12 cellular contexts compared by ENCODE assay signal in genomic region chr3:170724599-170724998, GRCh38.
DNase-seq lines count a peak whose midpoint lies in the region; ATAC-seq and TF ChIP-seq lines count a peak whose summit lies in the region.
"Had no signal": no experiment of that assay in that cellular context is flagged by ENCODE, and none has a peak within 500 bp of the region (broad histone marks: within the 10 kb centered on the region; RNA-seq: fewer than 3 reads in every experiment).

No MANE protein-coding gene starts in this region.

- CTCF ChIA-PET in activated naive CD4-positive, alpha-beta T cell treated with anti-CD3 and anti-CD28 coated beads for 36 hours (lab: Charles Lee), result no interaction called here

- H3K9me3 Mint-ChIP-seq in activated T-cell treated with anti-CD3 and anti-CD28 coated beads, Interleukin-2, amount 50 U/mL, for 4 hours, result no peaks in the 10 kb centered on the region
- no peaks in the 10 kb centered on the region for H3K9me3 Mint-ChIP-seq in activated naive CD4-positive, alpha-beta T cell treated with anti-CD3 and anti-CD28 coated beads for 36 hours
- H3K9me3 Mint-ChIP-seq: memory B cell had no signal

- H3K27ac Mint-ChIP-seq in activated naive CD4-positive, alpha-beta T cell treated with anti-CD3 and anti-CD28 coated beads for 36 hours, result no peak overlapping the region
- H3K27ac Mint-ChIP-seq: memory B cell had no signal

- H3K36me3 ChIP-seq in mucosa of descending colon (ENCODE audit: low read depth), result no peaks in the 10 kb centered on the region

- peak; percentile 8 for ATAC-seq in mucosa of descending colon
- ATAC-seq in activated T-cell treated with anti-CD3 and anti-CD28 coated beads, Interleukin-2, amount 50 U/mL, for 4 hours, result no peak
- no peak for ATAC-seq in GM19324 (IDR thresholded peaks at IDR 0.05; ENCODE audit: low FRiP score, unreplicated experiment)

- H3K27me3 Mint-ChIP-seq in activated T-cell treated with anti-CD3 and anti-CD28 coated beads, Interleukin-2, amount 50 U/mL, for 4 hours (ENCODE audit: low read depth), result no peaks in the 10 kb centered on the region
- H3K27me3 Mint-ChIP-seq in activated naive CD4-positive, alpha-beta T cell treated with anti-CD3 and anti-CD28 coated beads for 36 hours (ENCODE audit: low read depth), result peaks cover 2% of the 10 kb centered on the region

- intact Hi-C loops in mucosa of descending colon (cut with DNase I, micrococcal nuclease) (no loop called here), posterior vena cava (cut with DNase I) (loop anchor here in 1 of 2 donors (2.0 kb wide), 1 partner anchor 46 kb away; no protein-coding TSS in a partner anchor)
- intact Hi-C loops in activated naive CD4-positive, alpha-beta T cell treated with anti-CD3 and anti-CD28 coated beads for 36 hours (cut with micrococcal nuclease), result no loop called here

- H3K9me3 ChIP-seq in mucosa of descending colon, result no peaks in the 10 kb centered on the region

- no peaks in the 10 kb centered on the region for H3K36me3 Mint-ChIP-seq in activated T-cell treated with anti-CD3 and anti-CD28 coated beads, Interleukin-2, amount 50 U/mL, for 4 hours (ENCODE audit: insufficient read depth)
- H3K36me3 Mint-ChIP-seq in activated naive CD4-positive, alpha-beta T cell treated with anti-CD3 and anti-CD28 coated beads for 36 hours (ENCODE audit: low read depth), result no peaks in the 10 kb centered on the region
- H3K36me3 Mint-ChIP-seq: CD14-positive monocyte, memory B cell had no signal

- no peak overlapping the region for H3K4me3 Mint-ChIP-seq in activated T-cell treated with anti-CD3 and anti-CD28 coated beads, Interleukin-2, amount 50 U/mL, for 4 hours
- H3K4me3 Mint-ChIP-seq in activated naive CD4-positive, alpha-beta T cell treated with anti-CD3 and anti-CD28 coated beads for 36 hours, result no peak overlapping the region
- H3K4me3 Mint-ChIP-seq: CD14-positive monocyte, memory B cell had no signal

- peak; percentile 88 for DNase-seq in AG09309 (ENCODE audit: low read depth)
- peak; percentile 87 for DNase-seq in M059J (ENCODE audit: low read depth)
- DNase-seq in choroid plexus epithelial cell (ENCODE audit: low read depth), result peak; percentile 71
- peak in 1 of 3 donors; percentile 5 for DNase-seq in mucosa of descending colon
- no peak for DNase-seq in activated T-cell treated with anti-CD3 and anti-CD28 coated beads, Interleukin-2, amount 50 U/mL, for 4 hours
- no peak for DNase-seq in activated naive CD4-positive, alpha-beta T cell treated with anti-CD3 and anti-CD28 coated beads for 36 hours
- no peak for DNase-seq in posterior vena cava (ENCODE audit: low spot score)
- DNase-seq: activated T-cell treated with anti-CD3 and anti-CD28 coated beads, Interleukin-2, amount 50 U/mL, for 1 hour; head of caudate nucleus had no signal

- no peaks in the 10 kb centered on the region for H3K4me1 Mint-ChIP-seq in activated T-cell treated with anti-CD3 and anti-CD28 coated beads, Interleukin-2, amount 50 U/mL, for 4 hours (ENCODE audit: low read depth)
- H3K4me1 Mint-ChIP-seq in activated naive CD4-positive, alpha-beta T cell treated with anti-CD3 and anti-CD28 coated beads for 36 hours (ENCODE audit: low read depth), result no peaks in the 10 kb centered on the region
- H3K4me1 Mint-ChIP-seq: memory B cell had no signal

- no peak for TF ChIP-seq CTCF in AG09309 (IDR thresholded peaks at IDR 0.05; ENCODE audit: control insufficient read depth, insufficient read depth, low read depth, low read length, missing control alignments)
- TF ChIP-seq CTCF in choroid plexus epithelial cell (conservative IDR thresholded peaks at IDR 0.05; ENCODE audit: low read depth, low read length), result no peak
- no peak for TF ChIP-seq CTCF in mucosa of descending colon (IDR thresholded peaks at IDR 0.05)

- H3K4me3 ChIP-seq in AG09309 (ENCODE audit: control insufficient read depth, low read depth, low read length) (no peak overlapping the region), choroid plexus epithelial cell (ENCODE audit: low read depth, low read length) (no peak overlapping the region), mucosa of descending colon (no peak overlapping the region)

- no peaks in the 10 kb centered on the region for H3K4me1 ChIP-seq in mucosa of descending colon (ENCODE audit: low read depth)

Comparison
In these comparisons a context has a peak if more than half of its experiments do, and no peak if none do; other contexts are left out.
1. DNase-seq: peak in AG09309 (single experiment), M059J (single experiment) and choroid plexus epithelial cell (single experiment); none in activated T-cell treated with anti-CD3 and anti-CD28 coated beads, Interleukin-2, amount 50 U/mL, for 4 hours (single experiment), activated naive CD4-positive, alpha-beta T cell treated with anti-CD3 and anti-CD28 coated beads for 36 hours (single experiment) and posterior vena cava (single experiment).